ENCODE assay signal across 24 cellular contexts in genomic region chr1:240869071-240869470, GRCh38.
"Had no signal": no experiment of that assay in that cellular context is flagged by ENCODE, and none has a peak within 500 bp of the region (broad histone marks: within the 10 kb centered on the region; RNA-seq: fewer than 3 reads in every experiment).

No MANE protein-coding gene starts in this region.

- H3K9ac ChIP-seq: SK-N-SH had no signal

- H3K27ac ChIP-seq: RWPE1 had no signal

- H3K9me2 ChIP-seq: SK-N-SH had no signal

- H3K9me3 ChIP-seq: SK-N-SH had no signal

- H3K4me2 ChIP-seq: SK-N-SH had no signal

- DNase-seq: KBM-7; MV-4-11; NCI-H1048; NCI-H1105; NCI-H1417; NCI-H1436 treated with DMSO at 0.1 percent for 48 hours; NCI-H1694; NCI-H187 treated with DMSO at 0.1 percent for 48 hours; NCI-H2029 treated with DMSO at 0.1 percent for 48 hours; NCI-H2171; NCI-H226; NCI-H446; NCI-H510A; NCI-H524 treated with DMSO at 0.1 percent for 48 hours; NCI-H69; NCI-H774; NK-92 treated with Interleukin-12 subunit alpha and Interleukin-12 subunit beta, amount 100 ng/mL, for 24 hours; OCI-M1; SHP77; SK-N-SH; SW 1271; T-cell had no signal

- ATAC-seq: Panc1, T-cell had no signal
